Comparison of ENCODE assay signal across 11 cellular contexts in the genomic region with DNA sequence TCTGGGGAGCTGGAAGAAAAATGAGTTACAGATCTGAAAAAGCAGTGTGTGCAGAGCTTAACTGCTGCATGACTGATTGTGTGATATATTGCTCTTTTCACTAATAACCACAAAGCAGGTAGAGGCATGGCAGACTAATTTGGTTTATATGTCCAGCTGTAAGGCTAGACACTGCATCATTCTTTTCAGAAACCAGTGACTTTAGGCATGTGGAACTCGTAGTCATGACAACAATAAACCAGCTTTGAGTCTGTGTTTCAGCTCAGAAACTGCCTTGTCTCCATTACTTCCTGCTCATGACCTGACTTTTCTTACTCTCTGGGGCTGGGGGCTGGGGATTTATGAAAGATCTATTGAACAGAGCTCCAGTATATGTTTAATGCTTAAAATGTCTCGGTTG.
DNase-seq lines count a peak whose midpoint lies in the region; ATAC-seq, FAIRE-seq and TF ChIP-seq lines count a peak whose summit lies in the region.
"Had no signal": no experiment of that assay in that cellular context is flagged by ENCODE, and none has a peak within 500 bp of the region (broad histone marks: within the 10 kb centered on the region; RNA-seq: fewer than 3 reads in every experiment).

No MANE protein-coding gene starts in this region.

- peak overlapping the region; percentile 9 for H3K27ac Mint-ChIP-seq in MCF 10A (ENCODE audit: low read depth, unreplicated experiment)
- H3K27ac Mint-ChIP-seq in stimulated activated naive B cell treated with anti-CD40 and anti-IgM and Interleukin-4, amounts not matched to agents 10 μg/mL and 1 μg/mL and 100 μg/mL, for 72 hours: no peak overlapping the region
- H3K27ac Mint-ChIP-seq: B cell, memory B cell had no signal

- no peak for FAIRE-seq in GM12891 (lab: Jason Lieb, UNC)

- DNase-seq in MCF 10A (ENCODE audit: unreplicated experiment) (no peak), breast epithelium (ENCODE audit: low spot score in 2 of 2) (no peak), RWPE2 (ENCODE audit: low spot score) (no peak), foreskin keratinocyte (peak; percentile 98 to 99), NCI-H345 (lab: John Stamatoyannopoulos, UW) (no peak), GM12891 (ENCODE audit: insufficient read length, low spot score) (no peak)
- no peak for DNase-seq in stimulated activated naive B cell treated with anti-CD40 and anti-IgM and Interleukin-4, amounts not matched to agents 10 μg/mL and 1 μg/mL and 100 μg/mL, for 72 hours
- DNase-seq: NCI-H524 treated with DMSO at 0.1 percent for 48 hours had no signal

- H3K36me3 Mint-ChIP-seq in MCF 10A (ENCODE audit: insufficient read depth, unreplicated experiment): no peaks in the 10 kb centered on the region
- no peaks in the 10 kb centered on the region for H3K36me3 Mint-ChIP-seq in stimulated activated naive B cell treated with anti-CD40 and anti-IgM and Interleukin-4, amounts not matched to agents 10 μg/mL and 1 μg/mL and 100 μg/mL, for 72 hours
- H3K36me3 Mint-ChIP-seq: memory B cell had no signal

- H3K27me3 ChIP-seq in breast epithelium (no peaks in the 10 kb centered on the region), RWPE2 (ENCODE audit: insufficient read depth, poor library complexity, severe bottlenecking) (no peaks in the 10 kb centered on the region), foreskin keratinocyte (no peaks in the 10 kb centered on the region)

- no peaks in the 10 kb centered on the region for H3K27me3 Mint-ChIP-seq in MCF 10A (ENCODE audit: insufficient read depth, unreplicated experiment)
- no peaks in the 10 kb centered on the region for H3K27me3 Mint-ChIP-seq in stimulated activated naive B cell treated with anti-CD40 and anti-IgM and Interleukin-4, amounts not matched to agents 10 μg/mL and 1 μg/mL and 100 μg/mL, for 72 hours
- H3K27me3 Mint-ChIP-seq: B cell, memory B cell had no signal

- POLR2A ChIA-PET in MCF 10A (lab: Yijun Ruan, JAX): interaction anchor here (0.7 to 17.1 kb wide), 8 partner anchors 11 to 1145 kb away, joined by 3 to 389 read pairs (median 32); a partner anchor contains a TSS

- no peaks in the 10 kb centered on the region for H3K9me3 ChIP-seq in breast epithelium
- H3K9me3 ChIP-seq in RWPE2 (ENCODE audit: severe bottlenecking): no peaks in the 10 kb centered on the region

- CTCF ChIA-PET in MCF 10A (lab: Yijun Ruan, JAX): interaction anchor here (1.2 to 3.0 kb wide), 5 partner anchors 10 to 24 kb away, joined by 3 to 16 read pairs (median 5); no protein-coding TSS in a partner anchor

- H3K27ac ChIP-seq in breast epithelium (no peak overlapping the region), RWPE2 (ENCODE audit: poor library complexity, severe bottlenecking) (peak overlapping the region; percentile 88), foreskin keratinocyte (peak overlapping the region; percentile 88)

- H3K9me3 Mint-ChIP-seq in MCF 10A (ENCODE audit: unreplicated experiment): no peaks in the 10 kb centered on the region
- peaks cover 0 to 4% of the 10 kb centered on the region in 2 donors for H3K9me3 Mint-ChIP-seq in stimulated activated naive B cell treated with anti-CD40 and anti-IgM and Interleukin-4, amounts not matched to agents 10 μg/mL and 1 μg/mL and 100 μg/mL, for 72 hours
- H3K9me3 Mint-ChIP-seq: memory B cell had no signal

- H3K4me1 Mint-ChIP-seq in MCF 10A (ENCODE audit: insufficient read depth, unreplicated experiment): peaks cover 44% of the 10 kb centered on the region
- H3K4me1 Mint-ChIP-seq in stimulated activated naive B cell treated with anti-CD40 and anti-IgM and Interleukin-4, amounts not matched to agents 10 μg/mL and 1 μg/mL and 100 μg/mL, for 72 hours: no peaks in the 10 kb centered on the region
- H3K4me1 Mint-ChIP-seq: B cell, memory B cell had no signal

- BruUV-seq in MCF 10A (replicated peaks; lab: Mats Ljungman, UMichigan): no TSS peak

- TF ChIP-seq CTCF in MCF 10A (IDR thresholded peaks at IDR 0.05; ENCODE audit: unreplicated experiment) (no peak), breast epithelium (IDR thresholded peaks at IDR 0.05) (no peak), RWPE2 (IDR thresholded peaks at IDR 0.05; ENCODE audit: poor library complexity, severe bottlenecking) (no peak), foreskin keratinocyte (conservative IDR thresholded peaks at IDR 0.05) (no peak)

- H3K4me1 ChIP-seq in breast epithelium (no peaks in the 10 kb centered on the region), RWPE2 (ENCODE audit: insufficient read depth, poor library complexity, severe bottlenecking) (peaks cover 49% of the 10 kb centered on the region), foreskin keratinocyte (peaks cover 59% of the 10 kb centered on the region)

- intact Hi-C loops in MCF 10A (cut with micrococcal nuclease): no loop called here
- intact Hi-C loops in breast epithelium (cut with DNase I; ENCODE audit: low total_unique reads): no loop called here

- ATAC-seq in RWPE2 (ENCODE audit: low read depth) (peak; percentile 95), foreskin keratinocyte (peak; percentile 97), HG03196 (IDR thresholded peaks at IDR 0.05; ENCODE audit: unreplicated experiment) (no peak)
- ATAC-seq in stimulated activated naive B cell treated with anti-CD40 and anti-IgM and Interleukin-4, amounts not matched to agents 10 μg/mL and 1 μg/mL and 100 μg/mL, for 72 hours (replicated peaks): no peak

- TF ChIP-seq POLR2A in breast epithelium (IDR thresholded peaks at IDR 0.05): no peak
- TF ChIP-seq POLR2A in GM12891 (IDR thresholded peaks at IDR 0.05; ENCODE audit: low read depth, low read length): no peak

- H3K4me3 Mint-ChIP-seq in MCF 10A (ENCODE audit: unreplicated experiment): no peak overlapping the region
- no peak overlapping the region for H3K4me3 Mint-ChIP-seq in stimulated activated naive B cell treated with anti-CD40 and anti-IgM and Interleukin-4, amounts not matched to agents 10 μg/mL and 1 μg/mL and 100 μg/mL, for 72 hours
- H3K4me3 Mint-ChIP-seq: B cell, memory B cell had no signal

- no peak overlapping the region for H3K4me3 ChIP-seq in breast epithelium
- H3K4me3 ChIP-seq in RWPE2 (ENCODE audit: severe bottlenecking): no peak overlapping the region

- H3K36me3 ChIP-seq in breast epithelium (peaks cover 3% of the 10 kb centered on the region), RWPE2 (ENCODE audit: low read depth) (no peaks in the 10 kb centered on the region)

TF ChIP-seq in GM12891, 5 proteins besides CTCF, POLR2A, EP300 and RAD21:
- no peak for TF ChIP-seq PAX5 (IDR thresholded peaks at IDR 0.05; ENCODE audit: insufficient read depth, low read length, severe bottlenecking)
- no peak for TF ChIP-seq TAF1 (IDR thresholded peaks at IDR 0.05; ENCODE audit: low read depth, low read length)
- TF ChIP-seq SPI1 (IDR thresholded peaks at IDR 0.05; ENCODE audit: low read depth, low read length): no peak
- TF ChIP-seq POLR2AphosphoS5 (IDR thresholded peaks at IDR 0.05; ENCODE audit: low read depth, low read length): no peak
- TF ChIP-seq POU2F2 (IDR thresholded peaks at IDR 0.05; ENCODE audit: low read depth, low read length): no peak

Comparison
In these comparisons a context has a peak if more than half of its experiments do, and no peak if none do; other contexts are left out.
1. DNase-seq: peak in foreskin keratinocyte (2 of 2); none in MCF 10A (single experiment), breast epithelium (0 of 2), RWPE2 (single experiment), NCI-H345 (single experiment), GM12891 (single experiment) and stimulated activated naive B cell treated with anti-CD40 and anti-IgM and Interleukin-4, amounts not matched to agents 10 μg/mL and 1 μg/mL and 100 μg/mL, for 72 hours (single experiment).
2. H3K27ac ChIP-seq: peak in RWPE2 (single experiment) and foreskin keratinocyte (single experiment); none in breast epithelium (0 of 2).
3. ATAC-seq: peak in RWPE2 (single experiment) and foreskin keratinocyte (single experiment); none in stimulated activated naive B cell treated with anti-CD40 and anti-IgM and Interleukin-4, amounts not matched to agents 10 μg/mL and 1 μg/mL and 100 μg/mL, for 72 hours (0 of 2) and HG03196 (single experiment).